8 cellular contexts compared by ENCODE assay signal in genomic region chr1:30908886-30909777, GRCh38. TPM values are rescaled to one million over a fixed set of nuclear protein-coding genes. Genes with fewer than 3 reads are reported as not detected.
DNase-seq lines count a peak whose midpoint lies in the region; ATAC-seq, FAIRE-seq and TF ChIP-seq lines count a peak whose summit lies in the region.

No MANE protein-coding gene starts in this region.

- no peaks in the 10 kb centered on the region for H3K9me2 ChIP-seq in SU-DHL-6 (replicated peaks; ENCODE audit: insufficient read depth, low read length)

- H3K4me2 ChIP-seq in SU-DHL-6 (ENCODE audit: low read depth, low read length, poor library complexity, severe bottlenecking), result peak overlapping the region; percentile 27

- FAIRE-seq in D721Med (lab: Jason Lieb, UNC), result no peak

- no peak for ATAC-seq in HG02759 (IDR thresholded peaks at IDR 0.05; ENCODE audit: unreplicated experiment)

- H3F3A ChIP-seq in SU-DHL-6 (ENCODE audit: insufficient read depth), result no peaks in the 10 kb centered on the region

- no peak overlapping the region for H3K4me3 ChIP-seq in SU-DHL-6 (ENCODE audit: insufficient read depth, low read length, poor library complexity, severe bottlenecking)
- H3K4me3 ChIP-seq in fibroblast of mammary gland (ENCODE audit: control insufficient read depth, low read depth, low read length), result peak overlapping the region; percentile 41

- TF ChIP-seq CTCF in SU-DHL-6 (IDR thresholded peaks at IDR 0.05; ENCODE audit: insufficient read depth, low read length, poor library complexity, severe bottlenecking) (no peak), fibroblast of mammary gland (conservative IDR thresholded peaks at IDR 0.05; ENCODE audit: control insufficient read depth, insufficient read depth, low read depth, low read length) (no peak), D721Med (IDR thresholded peaks at IDR 0.05; ENCODE audit: insufficient read depth, missing control alignments) (no peak)

- intact Hi-C loops in posterior vena cava (cut with DNase I), result no loop called here

- H3K27me3 ChIP-seq in SU-DHL-6 (ENCODE audit: low read length), result no peaks in the 10 kb centered on the region

- H3K27ac ChIP-seq in SU-DHL-6 (ENCODE audit: low read depth, low read length), result no peak overlapping the region

- H3K9me3 ChIP-seq in ES-I3 (ENCODE audit: control insufficient read depth, insufficient read depth, low read length) (no peaks in the 10 kb centered on the region), SU-DHL-6 (ENCODE audit: insufficient read depth, low read length) (no peaks in the 10 kb centered on the region)

- no peaks in the 10 kb centered on the region for H3K79me2 ChIP-seq in SU-DHL-6 (ENCODE audit: insufficient read depth, low read length)

- peaks cover 37% of the 10 kb centered on the region for H3K4me1 ChIP-seq in ES-I3 (ENCODE audit: insufficient read depth, low read length)

- no peaks in the 10 kb centered on the region for H4K20me1 ChIP-seq in SU-DHL-6 (ENCODE audit: low read depth, low read length)

- DNase-seq in fibroblast of mammary gland (ENCODE audit: low read depth) (no peak), posterior vena cava (ENCODE audit: low spot score) (peak; percentile 81), DMS79 (lab: John Stamatoyannopoulos, UW) (no peak), superior temporal gyrus (ENCODE audit: extremely low spot score) (no peak), D721Med (ENCODE audit: insufficient read length, low spot score) (no peak)

- H3K9ac ChIP-seq in ES-I3 (ENCODE audit: low read depth, low read length) (peak overlapping the region; percentile 54), SU-DHL-6 (ENCODE audit: low read length) (no peak overlapping the region)

- H2AFZ ChIP-seq in SU-DHL-6 (ENCODE audit: low read depth, low read length, severe bottlenecking), result no peak overlapping the region

- H3K36me3 ChIP-seq in ES-I3 (ENCODE audit: insufficient read depth, low read length) (no peaks in the 10 kb centered on the region), SU-DHL-6 (ENCODE audit: low read length) (no peaks in the 10 kb centered on the region)

RNA-seq across cellular contexts. Expression of gene SDC3, which starts 0.6 kb away (rescaled TPM):
- 10 to 100 TPM; 47.1 to 59.8 TPM for total RNA-seq in posterior vena cava
